17 cellular contexts compared by ENCODE assay signal in genomic region chr17:77809814-77810213, GRCh38.
A peak's percentile ranks its signal among the peaks of the same experiment; 100 is the strongest.
DNase-seq lines count a peak whose midpoint lies in the region; ATAC-seq, FAIRE-seq and TF ChIP-seq lines count a peak whose summit lies in the region.
"Had no signal": no experiment of that assay in that cellular context is flagged by ENCODE, and none has a peak within 500 bp of the region (broad histone marks: within the 10 kb centered on the region; RNA-seq: fewer than 3 reads in every experiment).

No MANE protein-coding gene starts in this region.

- TF ChIP-seq RAD21 in HepG2 (CRISPR knock-in tag; IDR thresholded peaks at IDR 0.05) = no peak

- DNase-seq in HepG2 (ENCODE audit: low spot score) (no peak), right lobe of liver (no peak), ascending aorta (ENCODE audit: low spot score in 2 of 2) (no peak), endothelial cell of umbilical vein (ENCODE audit: low read depth, low spot score) (no peak), suprapubic skin (ENCODE audit: low spot score in 2 of 2) (no peak)
- DNase-seq: 8988T; ACHN; CD4-positive, CD25-positive, alpha-beta regulatory T cell had no signal

- 0% methylated on average over 2 of the region's 2 CpGs for WGBS in HepG2 (ENCODE audit: low lambda C conversion rate)
- WGBS in right lobe of liver (ENCODE audit: insufficient coverage, low coverage, low lambda C conversion rate, missing lambda C conversion rate) = 63% methylated on average over 2 of the region's 2 CpGs
- 95% methylated on average over 2 of the region's 2 CpGs for WGBS in suprapubic skin
- 98 to 100% methylated on average over 2 of the region's 2 CpGs for WGBS in gastroesophageal sphincter (ENCODE audit: low coverage in 1 of 2), 2 donors

- H3K9me1 ChIP-seq in endothelial cell of umbilical vein (replicated peaks; ENCODE audit: control insufficient read depth, extremely low read depth, insufficient read depth, low read length) = no peaks in the 10 kb centered on the region

- TF ChIP-seq POLR2A in HepG2 (IDR thresholded peaks at IDR 0.05; ENCODE audit: insufficient read depth in 1 of 2, low read depth in 2 of 2, low read length in 2 of 2) (no peak), right lobe of liver (IDR thresholded peaks at IDR 0.05) (no peak), endothelial cell of umbilical vein (IDR thresholded peaks at IDR 0.05; ENCODE audit: low read depth, low read length) (no peak), suprapubic skin (IDR thresholded peaks at IDR 0.05) (no peak), gastroesophageal sphincter (IDR thresholded peaks at IDR 0.05) (no peak)

- POLR2A ChIA-PET in HepG2 (lab: Yijun Ruan, JAX) (no interaction called here), endothelial cell of umbilical vein (lab: Charles Lee) (no interaction called here)

- TF ChIP-seq CTCF in HepG2 (CRISPR knock-in tag; IDR thresholded peaks at IDR 0.05) (no peak), right lobe of liver (IDR thresholded peaks at IDR 0.05) (no peak), ascending aorta (IDR thresholded peaks at IDR 0.05) (no peak), endothelial cell of umbilical vein (IDR thresholded peaks at IDR 0.05; ENCODE audit: extremely low read depth in 1 of 2, insufficient read depth in 1 of 2, low read depth in 1 of 2, low read length in 2 of 2) (no peak), suprapubic skin (IDR thresholded peaks at IDR 0.05) (no peak), gastroesophageal sphincter (IDR thresholded peaks at IDR 0.05) (no peak)

- H3K79me2 ChIP-seq in HepG2 (ENCODE audit: insufficient read depth, low read length) (no peaks in the 10 kb centered on the region), endothelial cell of umbilical vein (ENCODE audit: control insufficient read depth, insufficient read depth, low read length) (no peaks in the 10 kb centered on the region)

- H3K36me3 ChIP-seq in HepG2 (replicated peaks in 1 of 2; ENCODE audit: control insufficient read depth in 1 of 2, insufficient read depth in 2 of 2, low read length in 2 of 2) = no peaks in the 10 kb centered on the region
- H3K36me3 ChIP-seq in right lobe of liver = no peaks in the 10 kb centered on the region
- no peaks in the 10 kb centered on the region for H3K36me3 ChIP-seq in ascending aorta
- H3K36me3 ChIP-seq in endothelial cell of umbilical vein (ENCODE audit: control insufficient read depth in 2 of 2, extremely low read depth in 1 of 2, insufficient read depth in 2 of 2, low read length in 2 of 2) = no peaks in the 10 kb centered on the region
- H3K36me3 ChIP-seq in suprapubic skin = no peaks in the 10 kb centered on the region
- no peaks in the 10 kb centered on the region for H3K36me3 ChIP-seq in gastroesophageal sphincter
- H3K36me3 ChIP-seq: BLaER1 treated with 17β-estradiol and CSF1 and Interleukin-3, amounts not matched to agents 10 nM and 100 nM had no signal

- TF ChIP-seq EP300 in HepG2 (IDR thresholded peaks at IDR 0.05; ENCODE audit: low read depth in 2 of 2, low read length in 2 of 2) (no peak), HepG2 (CRISPR knock-in tag; IDR thresholded peaks at IDR 0.05; ENCODE audit: borderline replicate concordance) (no peak), suprapubic skin (IDR thresholded peaks at IDR 0.05) (no peak), gastroesophageal sphincter (IDR thresholded peaks at IDR 0.05) (no peak)

- dilution Hi-C loops in endothelial cell of umbilical vein (cut with MboI; ENCODE audit: extremely low pct_ligation_motif_present, low sequenced_read_pairs) = no loop called here

- H4K20me1 ChIP-seq in HepG2 (ENCODE audit: insufficient read depth, low read length) = no peaks in the 10 kb centered on the region
- H4K20me1 ChIP-seq in endothelial cell of umbilical vein (replicated peaks; ENCODE audit: control insufficient read depth, extremely low read depth, insufficient read depth, low read length) = no peaks in the 10 kb centered on the region
- H4K20me1 ChIP-seq: BLaER1 treated with 17β-estradiol and CSF1 and Interleukin-3, amounts not matched to agents 10 nM and 100 nM had no signal

- intact Hi-C loops in HepG2 (cut with micrococcal nuclease; ENCODE audit: unreplicated experiment) = no loop called here
- intact Hi-C loops in right lobe of liver (cut with DNase I) = no loop called here
- intact Hi-C loops in ascending aorta (cut with DNase I) = loop anchor here (1.0 to 2.0 kb wide), 3 partner anchors 14 to 31 kb away; no protein-coding TSS in a partner anchor
- intact Hi-C loops in endothelial cell of umbilical vein (cut with micrococcal nuclease) = no loop called here

- no peak overlapping the region for H3K4me3 ChIP-seq in HepG2 (replicated peaks in 1 of 3; ENCODE audit: insufficient read depth in 1 of 3, low read depth in 2 of 3, low read length in 3 of 3)
- no peak overlapping the region for H3K4me3 ChIP-seq in right lobe of liver
- no peak overlapping the region for H3K4me3 ChIP-seq in ascending aorta
- H3K4me3 ChIP-seq in endothelial cell of umbilical vein (replicated peaks in 1 of 3; ENCODE audit: insufficient read depth in 1 of 3, low read depth in 1 of 3, low read length in 3 of 3) = no peak overlapping the region
- H3K4me3 ChIP-seq in suprapubic skin = no peak overlapping the region
- no peak overlapping the region for H3K4me3 ChIP-seq in gastroesophageal sphincter
- H3K4me3 ChIP-seq: BLaER1 treated with 17β-estradiol and CSF1 and Interleukin-3, amounts not matched to agents 10 nM and 100 nM had no signal

- H3K4me2 ChIP-seq in HepG2 (ENCODE audit: low read depth, low read length) = no peak overlapping the region
- H3K4me2 ChIP-seq in endothelial cell of umbilical vein (ENCODE audit: insufficient read depth, low read length) = no peak overlapping the region
- H3K4me2 ChIP-seq: KMS-11 had no signal

- H3K27ac ChIP-seq in HepG2 (ENCODE audit: extremely low read length, insufficient read depth, low read length) (no peak overlapping the region), right lobe of liver (no peak overlapping the region), ascending aorta (peak overlapping the region; percentile 52 to 73), endothelial cell of umbilical vein (ENCODE audit: insufficient read depth, low read depth, low read length) (no peak overlapping the region), suprapubic skin (no peak overlapping the region), gastroesophageal sphincter (peak overlapping the region in 1 of 4 donors; percentile 75)
- H3K27ac ChIP-seq: BLaER1 treated with 17β-estradiol and CSF1 and Interleukin-3, amounts not matched to agents 10 nM and 100 nM; KMS-11 had no signal

- ATAC-seq in HepG2 (no peak), right lobe of liver (no peak), HG02884 (IDR thresholded peaks at IDR 0.05; ENCODE audit: unreplicated experiment) (no peak), HG02759 (IDR thresholded peaks at IDR 0.05; ENCODE audit: unreplicated experiment) (no peak), gastroesophageal sphincter (no peak)
- ATAC-seq: HCT116 had no signal

- H3K9me3 ChIP-seq in HepG2 (ENCODE audit: low read length) (no peaks in the 10 kb centered on the region), right lobe of liver (no peaks in the 10 kb centered on the region), ascending aorta (no peaks in the 10 kb centered on the region), endothelial cell of umbilical vein (replicated peaks; ENCODE audit: control insufficient read depth, insufficient read depth, low read length) (no peaks in the 10 kb centered on the region), suprapubic skin (no peaks in the 10 kb centered on the region), gastroesophageal sphincter (no peaks in the 10 kb centered on the region)

- FAIRE-seq in HepG2 (lab: Jason Lieb, UNC) (no peak), endothelial cell of umbilical vein (lab: Jason Lieb, UNC) (peak; percentile 4)
- FAIRE-seq: GM12892, GM19239, H54 had no signal

- H2AFZ ChIP-seq in HepG2 (ENCODE audit: low read length) (no peak overlapping the region), endothelial cell of umbilical vein (ENCODE audit: low read depth, low read length) (no peak overlapping the region)

- CTCF ChIA-PET in HepG2 (lab: Yijun Ruan, JAX; ENCODE audit: low intra/inter-chr PET ratio, low total read pairs) (no interaction called here), endothelial cell of umbilical vein (lab: Charles Lee) (no interaction called here)

- H3K4me1 ChIP-seq in HepG2 (ENCODE audit: insufficient read depth, low read length) (no peaks in the 10 kb centered on the region), right lobe of liver (no peaks in the 10 kb centered on the region), ascending aorta (peaks cover 17 to 20% of the 10 kb centered on the region in 2 donors), endothelial cell of umbilical vein (ENCODE audit: control insufficient read depth, extremely low read depth, insufficient read depth, low read length) (no peaks in the 10 kb centered on the region), suprapubic skin (peaks cover 15% of the 10 kb centered on the region), gastroesophageal sphincter (peaks cover 4 to 23% (median 17%) of the 10 kb centered on the region in 3 donors)

- H3K27me3 ChIP-seq in HepG2 (ENCODE audit: control insufficient read depth in 1 of 2, insufficient read depth in 2 of 2, low read length in 2 of 2) (peaks cover 3 to 49% of the 10 kb centered on the region in 2 experiments; a peak in 4 of 5 replicates), right lobe of liver (no peaks in the 10 kb centered on the region), ascending aorta (no peaks in the 10 kb centered on the region), endothelial cell of umbilical vein (ENCODE audit: control insufficient read depth in 2 of 2, insufficient read depth in 2 of 2, low read length in 2 of 2) (no peaks in the 10 kb centered on the region), suprapubic skin (peaks cover 4% of the 10 kb centered on the region), gastroesophageal sphincter (no peaks in the 10 kb centered on the region)
- H3K27me3 ChIP-seq: BLaER1 treated with 17β-estradiol and CSF1 and Interleukin-3, amounts not matched to agents 10 nM and 100 nM had no signal

- H3K9ac ChIP-seq in HepG2 (ENCODE audit: insufficient read depth, low read depth, low read length) (no peak overlapping the region), endothelial cell of umbilical vein (replicated peaks; ENCODE audit: extremely low read depth, insufficient read depth, low read length) (no peak overlapping the region)
- H3K9ac ChIP-seq: BLaER1 treated with 17β-estradiol and CSF1 and Interleukin-3, amounts not matched to agents 10 nM and 100 nM; KMS-11 had no signal

- BruUV-seq in HepG2 (replicated peaks; lab: Mats Ljungman, UMichigan) = no TSS peak
- BruUV-seq in endothelial cell of umbilical vein (replicated peaks; lab: Mats Ljungman, UMichigan) = no TSS peak

- in situ Hi-C loops in HepG2 (cut with HindIII; ENCODE audit: extremely low pct_ligation_motif_present, low pct_unique_long_range_greater_than_20kb) = no loop called here

TF ChIP-seq in HepG2, 621 proteins besides CTCF, POLR2A, EP300 and RAD21 (continues in another document):
- no peak for TF ChIP-seq SMAD9 (CRISPR knock-in tag; IDR thresholded peaks at IDR 0.05)
- TF ChIP-seq ZFP36L2 (CRISPR knock-in tag; IDR thresholded peaks at IDR 0.05) = no peak
- no peak for TF ChIP-seq MIXL1 (CRISPR knock-in tag; IDR thresholded peaks at IDR 0.05)

TF ChIP-seq in endothelial cell of umbilical vein, 7 proteins besides CTCF, POLR2A, EP300 and RAD21 (continues in another document):
- no peak for TF ChIP-seq EZH2 (IDR thresholded peaks at IDR 0.05; ENCODE audit: borderline replicate concordance, low read depth, low read length, severe bottlenecking)
- no peak for TF ChIP-seq JUN (IDR thresholded peaks at IDR 0.05; ENCODE audit: borderline replicate concordance, insufficient read depth, insufficient read length, low read depth)

Comparison
In these comparisons a context has a peak if more than half of its experiments do, and no peak if none do; other contexts are left out.
1. H3K27ac ChIP-seq: peak in ascending aorta (2 of 2); none in HepG2 (single experiment), right lobe of liver (0 of 3), endothelial cell of umbilical vein (single experiment) and suprapubic skin (single experiment).